Comparison of ENCODE assay signal across 1 cellular context in genomic region chr4:4407299-4408131, GRCh38.
TF ChIP-seq lines count a peak whose summit lies in the region.

No MANE protein-coding gene starts in this region.

TF ChIP-seq in GM23338, 12 proteins besides CTCF, POLR2A, EP300 and RAD21 (continued from another document):
- TF ChIP-seq CREB1 (CRISPR knock-in tag; IDR thresholded peaks at IDR 0.05; ENCODE audit: low read depth) (no peak), ZNF114 (CRISPR knock-in tag; IDR thresholded peaks at IDR 0.05) (no peak), POLR2AphosphoS5 (IDR thresholded peaks at IDR 0.05; ENCODE audit: low read depth) (no peak), REST (IDR thresholded peaks at IDR 0.05; ENCODE audit: unreplicated experiment) (no peak)
